In genomic region chr20:40676870-40677269, GRCh38 we compare ENCODE assay signal across 1 cellular context.
TF ChIP-seq lines count a peak whose summit lies in the region.

No MANE protein-coding gene starts in this region.

TF ChIP-seq in HepG2, 621 proteins besides CTCF, POLR2A, EP300 and RAD21:
- TF ChIP-seq HNRNPK (IDR thresholded peaks at IDR 0.05; ENCODE audit: low read depth, low read length, poor library complexity, severe bottlenecking) (peak; percentile 92), GLI4 (CRISPR knock-in tag; IDR thresholded peaks at IDR 0.05; ENCODE audit: borderline replicate concordance) (no peak)
